Comparison of ENCODE assay signal across 22 cellular contexts in the genomic region with DNA sequence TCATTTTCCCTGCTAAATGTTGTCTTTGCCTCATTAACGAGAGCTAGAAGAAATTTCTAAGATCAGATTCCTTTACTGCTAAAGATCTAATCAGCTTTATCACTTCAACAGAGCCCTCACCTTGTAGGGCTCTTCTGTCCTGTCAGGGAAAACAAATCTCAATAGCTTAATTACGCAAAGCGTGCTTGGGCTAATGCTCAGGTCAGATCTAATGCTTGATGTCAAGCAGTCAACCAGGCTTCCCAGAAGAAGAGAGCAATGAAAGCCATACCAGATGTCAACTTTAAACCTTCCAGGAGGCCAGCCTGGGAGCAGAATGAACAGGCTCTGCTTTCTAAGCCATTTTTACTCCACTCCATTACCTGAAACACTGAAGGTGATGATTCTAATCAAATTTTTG.
DNase-seq lines count a peak whose midpoint lies in the region; ATAC-seq, FAIRE-seq and TF ChIP-seq lines count a peak whose summit lies in the region.
"Had no signal": no experiment of that assay in that cellular context is flagged by ENCODE, and none has a peak within 500 bp of the region (broad histone marks: within the 10 kb centered on the region; RNA-seq: fewer than 3 reads in every experiment).

No MANE protein-coding gene starts in this region.

- intact Hi-C loops in HepG2 (cut with micrococcal nuclease; ENCODE audit: unreplicated experiment) = no loop called here
- intact Hi-C loops in right lobe of liver (cut with DNase I) = no loop called here
- intact Hi-C loops in activated CD4-positive, alpha-beta T cell treated with anti-CD3 and anti-CD28 coated beads for 36 hours (cut with DNase I, micrococcal nuclease) = no loop called here
- intact Hi-C loops in prostate gland (cut with DNase I) = no loop called here

- H3K27me3 ChIP-seq in HepG2 (ENCODE audit: control insufficient read depth in 1 of 2, insufficient read depth in 2 of 2, low read length in 2 of 2) (no peaks in the 10 kb centered on the region), right lobe of liver (no peaks in the 10 kb centered on the region), WERI-Rb-1 (ENCODE audit: insufficient read depth, low read depth, severe bottlenecking) (no peaks in the 10 kb centered on the region), prostate gland (replicated peaks; ENCODE audit: insufficient read depth) (no peaks in the 10 kb centered on the region)
- H3K27me3 ChIP-seq: BLaER1 treated with 17β-estradiol and CSF1 and Interleukin-3, amounts not matched to agents 10 nM and 100 nM; SJSA1 had no signal

- BruUV-seq in HepG2 (replicated peaks; lab: Mats Ljungman, UMichigan) = no TSS peak

- TF ChIP-seq EP300 in HepG2 (IDR thresholded peaks at IDR 0.05; ENCODE audit: low read depth in 2 of 2, low read length in 2 of 2) (no peak), HepG2 (CRISPR knock-in tag; IDR thresholded peaks at IDR 0.05; ENCODE audit: borderline replicate concordance) (no peak)

- DNase-seq in HepG2 (ENCODE audit: low spot score) (no peak), right lobe of liver (no peak), WERI-Rb-1 (peak; percentile 71), left kidney (ENCODE audit: low read depth, low spot score) (peak; percentile 50), ACHN (no peak), prostate gland (ENCODE audit: low spot score) (no peak)
- no peak for DNase-seq in activated CD4-positive, alpha-beta T cell treated with anti-CD3 and anti-CD28 coated beads for 36 hours
- DNase-seq: CD8-positive, alpha-beta memory T cell; GM23248; Karpas-422; MM.1S; NCI-H1092 treated with DMSO at 0.1 percent for 48 hours; NCI-H1694 treated with DMSO at 0.1 percent for 48 hours; NCI-H446; NCI-H774; PC-9 had no signal

- TF ChIP-seq POLR2A in HepG2 (IDR thresholded peaks at IDR 0.05; ENCODE audit: insufficient read depth in 1 of 2, low read depth in 2 of 2, low read length in 2 of 2) (no peak), right lobe of liver (IDR thresholded peaks at IDR 0.05) (no peak), prostate gland (IDR thresholded peaks at IDR 0.05) (no peak)

- no peak overlapping the region for H3K27ac ChIP-seq in HepG2 (ENCODE audit: extremely low read length, insufficient read depth, low read length)
- no peak overlapping the region for H3K27ac ChIP-seq in right lobe of liver
- H3K27ac ChIP-seq in WERI-Rb-1 = no peak overlapping the region; the same call in 1 of the 2 replicates
- no peak overlapping the region for H3K27ac ChIP-seq in prostate gland
- H3K27ac ChIP-seq: BLaER1 treated with 17β-estradiol and CSF1 and Interleukin-3, amounts not matched to agents 10 nM and 100 nM; GM23248; PC-9; SJSA1 had no signal

- H3K36me3 Mint-ChIP-seq in activated CD4-positive, alpha-beta T cell treated with anti-CD3 and anti-CD28 coated beads for 36 hours (ENCODE audit: low read depth) = no peaks in the 10 kb centered on the region
- no peaks in the 10 kb centered on the region for H3K36me3 Mint-ChIP-seq in stimulated activated memory B cell treated with anti-CD40 and anti-IgM and Interleukin-4, amounts not matched to agents 10 μg/mL and 1 μg/mL and 100 μg/mL, for 72 hours

- H3K36me3 ChIP-seq in HepG2 (replicated peaks in 1 of 2; ENCODE audit: control insufficient read depth in 1 of 2, insufficient read depth in 2 of 2, low read length in 2 of 2) (peaks cover 2 to 9% of the 10 kb centered on the region in 2 experiments; a peak in 3 of 5 replicates), right lobe of liver (no peaks in the 10 kb centered on the region), WERI-Rb-1 (no peaks in the 10 kb centered on the region), prostate gland (no peaks in the 10 kb centered on the region)
- H3K36me3 ChIP-seq: BLaER1 treated with 17β-estradiol and CSF1 and Interleukin-3, amounts not matched to agents 10 nM and 100 nM; SJSA1 had no signal

- H3K9ac ChIP-seq in HepG2 (ENCODE audit: insufficient read depth, low read depth, low read length) = no peak overlapping the region
- H3K9ac ChIP-seq: BLaER1 treated with 17β-estradiol and CSF1 and Interleukin-3, amounts not matched to agents 10 nM and 100 nM; GM23248 had no signal

- CTCF ChIA-PET in HepG2 (lab: Yijun Ruan, JAX; ENCODE audit: low intra/inter-chr PET ratio, low total read pairs) = no interaction called here
- CTCF ChIA-PET in activated CD4-positive, alpha-beta T cell treated with anti-CD3 and anti-CD28 coated beads for 36 hours (lab: Charles Lee) = interaction anchor here (0.6 kb wide), 2 partner anchors 410 to 636 kb away, joined by 3 to 4 read pairs; partner anchors contain the start of gene LAMA2

- H4K20me1 ChIP-seq in HepG2 (ENCODE audit: insufficient read depth, low read length) = no peaks in the 10 kb centered on the region; the same call in 1 of the 2 replicates
- H4K20me1 ChIP-seq: BLaER1 treated with 17β-estradiol and CSF1 and Interleukin-3, amounts not matched to agents 10 nM and 100 nM had no signal

- H3K4me3 Mint-ChIP-seq in activated CD4-positive, alpha-beta T cell treated with anti-CD3 and anti-CD28 coated beads for 36 hours = no peak overlapping the region
- no peak overlapping the region for H3K4me3 Mint-ChIP-seq in stimulated activated memory B cell treated with anti-CD40 and anti-IgM and Interleukin-4, amounts not matched to agents 10 μg/mL and 1 μg/mL and 100 μg/mL, for 72 hours
- H3K4me3 Mint-ChIP-seq: CD8-positive, alpha-beta memory T cell had no signal

- in situ Hi-C loops in HepG2 (cut with HindIII; ENCODE audit: extremely low pct_ligation_motif_present, low pct_unique_long_range_greater_than_20kb) (no loop called here), ACHN (cut with HindIII; ENCODE audit: low pct_ligation_motif_present, low pct_unique_long_range_greater_than_20kb, low sequenced_read_pairs) (no loop called here)

- 100% methylated on average over 3 of the region's 3 CpGs for WGBS in HepG2 (ENCODE audit: low lambda C conversion rate)
- WGBS in right lobe of liver (ENCODE audit: insufficient coverage, low coverage, low lambda C conversion rate, missing lambda C conversion rate) = 93% methylated on average over 3 of the region's 3 CpGs
- 88% methylated on average over 3 of the region's 3 CpGs for WGBS in prostate gland

- H3K9me3 ChIP-seq in HepG2 (ENCODE audit: low read length) (no peaks in the 10 kb centered on the region), right lobe of liver (no peaks in the 10 kb centered on the region), WERI-Rb-1 (ENCODE audit: severe bottlenecking) (no peaks in the 10 kb centered on the region), prostate gland (no peaks in the 10 kb centered on the region)
- H3K9me3 ChIP-seq: SJSA1 had no signal

- H3K4me1 ChIP-seq in HepG2 (ENCODE audit: insufficient read depth, low read length) (peaks cover 5% of the 10 kb centered on the region), right lobe of liver (no peaks in the 10 kb centered on the region), prostate gland (replicated peaks) (no peaks in the 10 kb centered on the region)

- H3K4me2 ChIP-seq in HepG2 (ENCODE audit: low read depth, low read length) = no peak overlapping the region
- H3K4me2 ChIP-seq: BLaER1 treated with 17β-estradiol and CSF1 and Interleukin-3, amounts not matched to agents 10 nM and 100 nM; PC-9 had no signal

- no peak overlapping the region for H2AFZ ChIP-seq in HepG2 (ENCODE audit: low read length)
- H2AFZ ChIP-seq: GM23248, PC-9 had no signal

- H3K4me3 ChIP-seq in HepG2 (replicated peaks in 1 of 3; ENCODE audit: insufficient read depth in 1 of 3, low read depth in 2 of 3, low read length in 3 of 3) (no peak overlapping the region), right lobe of liver (no peak overlapping the region), WERI-Rb-1 (ENCODE audit: low read depth, low read length) (no peak overlapping the region), prostate gland (no peak overlapping the region)
- H3K4me3 ChIP-seq: BLaER1 treated with 17β-estradiol and CSF1 and Interleukin-3, amounts not matched to agents 10 nM and 100 nM; GM23248; PC-9; SJSA1 had no signal

- no peak for FAIRE-seq in HepG2 (lab: Jason Lieb, UNC)
- FAIRE-seq: A204.1, D721Med, GM12892 had no signal

- no peaks in the 10 kb centered on the region for H3K9me3 Mint-ChIP-seq in activated CD4-positive, alpha-beta T cell treated with anti-CD3 and anti-CD28 coated beads for 36 hours (ENCODE audit: low read depth)
- no peaks in the 10 kb centered on the region for H3K9me3 Mint-ChIP-seq in stimulated activated memory B cell treated with anti-CD40 and anti-IgM and Interleukin-4, amounts not matched to agents 10 μg/mL and 1 μg/mL and 100 μg/mL, for 72 hours
- H3K9me3 Mint-ChIP-seq: CD8-positive, alpha-beta memory T cell had no signal

- POLR2A ChIA-PET in HepG2 (lab: Yijun Ruan, JAX) = no interaction called here
- POLR2A ChIA-PET in activated CD4-positive, alpha-beta T cell treated with anti-CD3 and anti-CD28 coated beads for 36 hours (lab: Charles Lee) = interaction anchor here (0.6 kb wide), 1 partner anchor 128 kb away, joined by 5 read pairs; no protein-coding TSS in a partner anchor

- H3K27me3 Mint-ChIP-seq in activated CD4-positive, alpha-beta T cell treated with anti-CD3 and anti-CD28 coated beads for 36 hours = no peaks in the 10 kb centered on the region
- no peaks in the 10 kb centered on the region for H3K27me3 Mint-ChIP-seq in stimulated activated memory B cell treated with anti-CD40 and anti-IgM and Interleukin-4, amounts not matched to agents 10 μg/mL and 1 μg/mL and 100 μg/mL, for 72 hours

- H3K4me1 Mint-ChIP-seq in activated CD4-positive, alpha-beta T cell treated with anti-CD3 and anti-CD28 coated beads for 36 hours = no peaks in the 10 kb centered on the region
- H3K4me1 Mint-ChIP-seq in stimulated activated memory B cell treated with anti-CD40 and anti-IgM and Interleukin-4, amounts not matched to agents 10 μg/mL and 1 μg/mL and 100 μg/mL, for 72 hours = no peaks in the 10 kb centered on the region

- TF ChIP-seq RAD21 in HepG2 (CRISPR knock-in tag; IDR thresholded peaks at IDR 0.05) = no peak

- no peak overlapping the region for H3K27ac Mint-ChIP-seq in activated CD4-positive, alpha-beta T cell treated with anti-CD3 and anti-CD28 coated beads for 36 hours
- H3K27ac Mint-ChIP-seq in stimulated activated memory B cell treated with anti-CD40 and anti-IgM and Interleukin-4, amounts not matched to agents 10 μg/mL and 1 μg/mL and 100 μg/mL, for 72 hours = no peak overlapping the region
- H3K27ac Mint-ChIP-seq: CD8-positive, alpha-beta memory T cell had no signal

- ATAC-seq in HepG2 = no peak
- no peak for ATAC-seq in right lobe of liver
- ATAC-seq in activated CD4-positive, alpha-beta T cell treated with anti-CD3 and anti-CD28 coated beads for 36 hours = no peak
- ATAC-seq in stimulated activated memory B cell treated with anti-CD40 and anti-IgM and Interleukin-4, amounts not matched to agents 10 μg/mL and 1 μg/mL and 100 μg/mL, for 72 hours = no peak

- no peak for TF ChIP-seq CTCF in HepG2 (CRISPR knock-in tag; IDR thresholded peaks at IDR 0.05)
- TF ChIP-seq CTCF in right lobe of liver (IDR thresholded peaks at IDR 0.05) = no peak
- TF ChIP-seq CTCF in WERI-Rb-1 (IDR thresholded peaks at IDR 0.05; ENCODE audit: low read depth, low read length) = no peak
- no peak for TF ChIP-seq CTCF in prostate gland (IDR thresholded peaks at IDR 0.05)

- peaks cover 12% of the 10 kb centered on the region for H3K79me2 ChIP-seq in HepG2 (ENCODE audit: insufficient read depth, low read length)

TF ChIP-seq in HepG2, 621 proteins besides CTCF, POLR2A, EP300 and RAD21 (continues in another document):
- TF ChIP-seq ZNF180 (CRISPR knock-in tag; IDR thresholded peaks at IDR 0.05; ENCODE audit: borderline replicate concordance, low read depth) (no peak), RBM22 (optimal IDR thresholded peaks at IDR 0.05; ENCODE audit: low read length) (peak; percentile 34)

Comparison
In these comparisons a context has a peak if more than half of its experiments do, and no peak if none do; other contexts are left out.
1. DNase-seq: peak in WERI-Rb-1 (single experiment) and left kidney (single experiment); none in HepG2 (single experiment), right lobe of liver (0 of 3), activated CD4-positive, alpha-beta T cell treated with anti-CD3 and anti-CD28 coated beads for 36 hours (single experiment), ACHN (single experiment) and prostate gland (single experiment).